8 cellular contexts compared by ENCODE assay signal in genomic region chr10:5811387-5811821, GRCh38. TPM values are rescaled to one million over a fixed set of nuclear protein-coding genes. Genes with fewer than 3 reads are reported as not detected.
A peak's percentile ranks its signal among the peaks of the same experiment; 100 is the strongest.
DNase-seq lines count a peak whose midpoint lies in the region; ATAC-seq and TF ChIP-seq lines count a peak whose summit lies in the region.

No MANE protein-coding gene starts in this region.

- peaks cover 39% of the 10 kb centered on the region for H3F3A ChIP-seq in SU-DHL-6 (ENCODE audit: insufficient read depth)

- intact Hi-C loops in psoas muscle (cut with DNase I) = loop anchor here (5.0 to 10.0 kb wide), 3 partner anchors 61 to 163 kb away; partner anchors contain the start of genes FBH1 (in 1 of the 2) and IL15RA (in 1 of the 2)

- H3K4me2 ChIP-seq in SU-DHL-6 (ENCODE audit: low read depth, low read length, poor library complexity, severe bottlenecking) = peak overlapping the region; percentile 86

- H3K9ac ChIP-seq in SU-DHL-6 (ENCODE audit: low read length) = peak overlapping the region; percentile 100

- no peak for ATAC-seq in psoas muscle
- no peak for ATAC-seq in HG02798 (IDR thresholded peaks at IDR 0.05; ENCODE audit: poor library complexity, unreplicated experiment)
- no peak for ATAC-seq in HG03460 (IDR thresholded peaks at IDR 0.05; ENCODE audit: unreplicated experiment)

- H3K4me3 ChIP-seq in SU-DHL-6 (ENCODE audit: insufficient read depth, low read length, poor library complexity, severe bottlenecking) = peak overlapping the region; percentile 99
- peak overlapping the region; percentile 95 for H3K4me3 ChIP-seq in psoas muscle

- H3K27ac ChIP-seq in SU-DHL-6 (ENCODE audit: low read depth, low read length) (peak overlapping the region; percentile 86), psoas muscle (no peak overlapping the region)

- no peaks in the 10 kb centered on the region for H3K27me3 ChIP-seq in SU-DHL-6 (ENCODE audit: low read length)
- no peaks in the 10 kb centered on the region for H3K27me3 ChIP-seq in psoas muscle (ENCODE audit: insufficient read depth in 3 of 3, low read length in 2 of 3)

- peaks cover 4% of the 10 kb centered on the region; the same call in 1 of the 2 replicates for H3K36me3 ChIP-seq in SU-DHL-6 (ENCODE audit: low read length)
- H3K36me3 ChIP-seq in psoas muscle (ENCODE audit: insufficient read depth in 1 of 2, low read depth in 1 of 2) = peaks cover 3 to 5% of the 10 kb centered on the region in 2 donors

- H4K20me1 ChIP-seq in SU-DHL-6 (ENCODE audit: low read depth, low read length) = peaks cover 44% of the 10 kb centered on the region

- WGBS in psoas muscle, 3 donors = 6 to 9% (median 9%) methylated on average over 6 of the region's 6 CpGs

- peaks cover 50% of the 10 kb centered on the region for H3K4me1 ChIP-seq in psoas muscle

- TF ChIP-seq CTCF in SU-DHL-6 (IDR thresholded peaks at IDR 0.05; ENCODE audit: insufficient read depth, low read length, poor library complexity, severe bottlenecking) (no peak), psoas muscle (IDR thresholded peaks at IDR 0.05) (no peak)

- H3K79me2 ChIP-seq in SU-DHL-6 (ENCODE audit: insufficient read depth, low read length) = peaks cover 84% of the 10 kb centered on the region

- no peaks in the 10 kb centered on the region for H3K9me3 ChIP-seq in SU-DHL-6 (ENCODE audit: insufficient read depth, low read length)
- no peaks in the 10 kb centered on the region for H3K9me3 ChIP-seq in psoas muscle

- DNase-seq in A172 (ENCODE audit: low spot score) (peak; percentile 25), GM04503 (ENCODE audit: low read depth) (peak; percentile 29), fibroblast of peridontal ligament (ENCODE audit: extremely low read depth) (peak; percentile 70), psoas muscle (no peak), germinal center (ENCODE audit: low spot score) (no peak)

- no peak overlapping the region for H2AFZ ChIP-seq in SU-DHL-6 (ENCODE audit: low read depth, low read length, severe bottlenecking)

- H3K9me2 ChIP-seq in SU-DHL-6 (replicated peaks; ENCODE audit: insufficient read depth, low read length) = no peaks in the 10 kb centered on the region

RNA-seq across cellular contexts. Expression of gene GDI2, which starts 1.8 kb away (rescaled TPM):
- 447 and 488 TPM in 2 replicates for total RNA-seq in A172 (2014; rRNA removed; shearing (Covaris generic))
- 100 to 1,000 TPM; 115 to 152 (median 118) TPM for total RNA-seq in psoas muscle
- 100 to 1,000 TPM in 2 of 3 donors, 10 to 100 TPM in 1; 79.6 to 121 (median 107) TPM for polyA plus RNA-seq in psoas muscle

Comparison
In these comparisons a context has a peak if more than half of its experiments do, and no peak if none do; other contexts are left out.
1. DNase-seq: peak in A172 (single experiment), GM04503 (single experiment) and fibroblast of peridontal ligament (single experiment); none in psoas muscle (0 of 2) and germinal center (single experiment).